ENCODE assay signal across 25 cellular contexts in genomic region chrX:10208281-10208856, GRCh38. TPM values are rescaled to one million over a fixed set of nuclear protein-coding genes. Genes with fewer than 3 reads are reported as not detected.
DNase-seq lines count a peak whose midpoint lies in the region; ATAC-seq, FAIRE-seq and TF ChIP-seq lines count a peak whose summit lies in the region.
"Had no signal": no experiment of that assay in that cellular context is flagged by ENCODE, and none has a peak within 500 bp of the region (broad histone marks: within the 10 kb centered on the region; RNA-seq: fewer than 3 reads in every experiment).

No MANE protein-coding gene starts in this region.

- no peak overlapping the region for H4K5ac ChIP-seq in H1 (ENCODE audit: insufficient read length, low read depth, low read length)

- TF ChIP-seq RAD21 in H1 (IDR thresholded peaks at IDR 0.05 in 1 of 2, conservative IDR thresholded peaks at IDR 0.05 in 1 of 2; ENCODE audit: low read depth in 2 of 2, low read length in 2 of 2) = no peak

- H3K4me1 Mint-ChIP-seq in IgD-negative memory B cell (peaks cover 3 to 7% (median 6%) of the 10 kb centered on the region in 3 donors), naive B cell (peaks cover 12 to 25% (median 18%) of the 10 kb centered on the region in 3 donors)
- no peaks in the 10 kb centered on the region for H3K4me1 Mint-ChIP-seq in activated T-cell treated with anti-CD3 and anti-CD28 coated beads, Interleukin-2, amount 50 U/mL, for 4 hours (ENCODE audit: low read depth)

- H4K91ac ChIP-seq in H1 (replicated peaks; ENCODE audit: insufficient read length, low read length) = no peak overlapping the region

- WGBS in heart left ventricle, 4 donors = 59 to 80% (median 73%) methylated on average over 11 of the region's 11 CpGs
- WGBS in right cardiac atrium = 78% methylated on average over 11 of the region's 11 CpGs
- 96% methylated on average over 11 of the region's 11 CpGs; no CpG with 5 or more reads in 1 of the 2 experiments for WGBS in H1 (ENCODE audit: extremely low coverage in 1 of 2, insufficient coverage in 1 of 2, insufficient read length in 1 of 2, insufficient replicate concordance in 2 of 2, low coverage in 1 of 2, low lambda C conversion rate in 2 of 2, missing lambda C conversion rate in 1 of 2), 2 experiments

- no peak overlapping the region for H3K4me3 ChIP-seq in heart left ventricle
- no peak overlapping the region for H3K4me3 ChIP-seq in right cardiac atrium (ENCODE audit: low read length)
- H3K4me3 ChIP-seq in H1 (ENCODE audit: extremely low read depth in 1 of 4, insufficient read depth in 2 of 4, low read depth in 3 of 4, low read length in 4 of 4) = no peak overlapping the region
- H3K4me3 ChIP-seq: BLaER1 treated with 17β-estradiol and CSF1 and Interleukin-3, amounts not matched to agents 10 nM and 100 nM; K562; PC-9 had no signal

- CTCF ChIA-PET in H1 (lab: Charles Lee; ENCODE audit: partially characterized antibody) = interaction anchor here (1.1 to 2.0 kb wide), 2 partner anchors 18 to 514 kb away, joined by 3 to 5 read pairs; no protein-coding TSS in a partner anchor

- H3K9me3 ChIP-seq in heart left ventricle (no peaks in the 10 kb centered on the region), right cardiac atrium (ENCODE audit: control insufficient read depth, low read length) (no peaks in the 10 kb centered on the region), H1 (ENCODE audit: insufficient read depth in 2 of 2, low read depth in 1 of 2, low read length in 1 of 2) (no peaks in the 10 kb centered on the region)

- H3K9me3 Mint-ChIP-seq in IgD-negative memory B cell = no peaks in the 10 kb centered on the region
- peaks cover 0 to 4% (median 1%) of the 10 kb centered on the region in 7 donors for H3K9me3 Mint-ChIP-seq in naive B cell
- no peaks in the 10 kb centered on the region for H3K9me3 Mint-ChIP-seq in activated T-cell treated with anti-CD3 and anti-CD28 coated beads, Interleukin-2, amount 50 U/mL, for 4 hours
- H3K9me3 Mint-ChIP-seq: CD4-positive, alpha-beta T cell had no signal

- peak; percentile 51 to 85 (median 79) for ATAC-seq in heart left ventricle
- ATAC-seq in right cardiac atrium = no peak
- peak; percentile 72 to 85 for ATAC-seq in naive B cell (ENCODE audit: low read depth in 2 of 2)
- no peak for ATAC-seq in activated T-cell treated with anti-CD3 and anti-CD28 coated beads, Interleukin-2, amount 50 U/mL, for 4 hours
- no peak for ATAC-seq in GM18861 (IDR thresholded peaks at IDR 0.05; ENCODE audit: unreplicated experiment)
- ATAC-seq: HCT116, K562 had no signal

- H3K9ac ChIP-seq in H1 (replicated peaks in 1 of 4; ENCODE audit: extremely low read depth in 1 of 4, low read depth in 3 of 4, low read length in 3 of 4) = no peak overlapping the region
- H3K9ac ChIP-seq: BLaER1 treated with 17β-estradiol and CSF1 and Interleukin-3, amounts not matched to agents 10 nM and 100 nM had no signal

- POLR2A ChIA-PET in H1 (lab: Charles Lee; ENCODE audit: partially characterized antibody) = no interaction called here

- no peak overlapping the region for H2BK5ac ChIP-seq in H1 (ENCODE audit: low read depth, low read length)

- no peak overlapping the region for H2BK120ac ChIP-seq in H1 (replicated peaks; ENCODE audit: low read depth, low read length)

- no peaks in the 10 kb centered on the region for H3K27me3 Mint-ChIP-seq in IgD-negative memory B cell
- no peaks in the 10 kb centered on the region for H3K27me3 Mint-ChIP-seq in naive B cell
- no peaks in the 10 kb centered on the region for H3K27me3 Mint-ChIP-seq in activated T-cell treated with anti-CD3 and anti-CD28 coated beads, Interleukin-2, amount 50 U/mL, for 4 hours (ENCODE audit: low read depth)
- H3K27me3 Mint-ChIP-seq: CD4-positive, alpha-beta T cell had no signal

- H3K4me2 ChIP-seq in H1 (ENCODE audit: insufficient read depth in 1 of 2, low read depth in 2 of 2, low read length in 2 of 2) = no peak overlapping the region
- H3K4me2 ChIP-seq: BLaER1 treated with 17β-estradiol and CSF1 and Interleukin-3, amounts not matched to agents 10 nM and 100 nM; PC-9 had no signal

- H2BK12ac ChIP-seq in H1 (ENCODE audit: low read depth, low read length) = no peak overlapping the region

- DNase-seq in heart left ventricle (peak in 2 of 5 donors; percentile 33 to 49), right cardiac atrium (no peak), H1 (ENCODE audit: low read depth in 1 of 2, low spot score in 2 of 2) (no peak), naive B cell (peak; percentile 53), substantia nigra (lab: John Stamatoyannopoulos, UW) (no peak)
- DNase-seq in activated T-cell treated with anti-CD3 and anti-CD28 coated beads, Interleukin-2, amount 50 U/mL, for 4 hours = no peak
- DNase-seq: CD4-positive, alpha-beta T cell; COR-L47; Kasumi-1; NCI-H1092 treated with DMSO at 0.1 percent for 48 hours; NCI-H1436; NCI-H187 treated with DMSO at 0.1 percent for 48 hours; NCI-H2171 treated with DMSO at 0.1 percent for 48 hours; NCI-H345; NCI-H510A treated with DMSO at 0.1 percent for 48 hours; NCI-H748 treated with DMSO at 0.1 percent for 48 hours; NK-92 treated with Interleukin-12 subunit alpha and Interleukin-12 subunit beta, amount 100 ng/mL, for 24 hours; PC-9 had no signal

- TF ChIP-seq CTCF in heart left ventricle (IDR thresholded peaks at IDR 0.05) (no peak), H1 (IDR thresholded peaks at IDR 0.05; ENCODE audit: control extremely low read depth in 1 of 3, insufficient read depth in 1 of 3, low read depth in 1 of 3, low read length in 3 of 3) (no peak)

- H3K23ac ChIP-seq in H1 (ENCODE audit: insufficient read length) = no peak overlapping the region

- no peak overlapping the region for H2AFZ ChIP-seq in H1 (ENCODE audit: low read length)
- H2AFZ ChIP-seq: PC-9 had no signal

- H3K79me2 ChIP-seq in H1 (ENCODE audit: control insufficient read depth in 1 of 2, insufficient read depth in 2 of 2, low read length in 2 of 2) = no peaks in the 10 kb centered on the region

- intact Hi-C loops in heart left ventricle (cut with DNase I) (loop anchor here in 1 of 10 donors (10.0 kb wide), 1 partner anchor 886 kb away; no protein-coding TSS in a partner anchor), right cardiac atrium (cut with DNase I) (no loop called here)

- H3K56ac ChIP-seq in H1 (replicated peaks; ENCODE audit: insufficient read length, low read depth, low read length) = no peak overlapping the region

- H3K4me3 Mint-ChIP-seq in IgD-negative memory B cell = peak overlapping the region in 1 of 4 donors; percentile 79
- peak overlapping the region in 5 of 8 donors; percentile 43 to 77 (median 46) for H3K4me3 Mint-ChIP-seq in naive B cell
- no peak overlapping the region for H3K4me3 Mint-ChIP-seq in activated T-cell treated with anti-CD3 and anti-CD28 coated beads, Interleukin-2, amount 50 U/mL, for 4 hours
- H3K4me3 Mint-ChIP-seq: CD4-positive, alpha-beta T cell had no signal

- H2AK5ac ChIP-seq in H1 (ENCODE audit: low read depth, low read length) = no peak overlapping the region

- H4K8ac ChIP-seq in H1 (ENCODE audit: extremely low read depth, insufficient read depth, low read length) = peak overlapping the region; percentile 25; the same call in 1 of the 2 replicates

- FAIRE-seq in H1 (lab: Jason Lieb, UNC) = no peak
- FAIRE-seq: A204.1, G401.6, K562 had no signal

- TF ChIP-seq EP300 in H1 (IDR thresholded peaks at IDR 0.05; ENCODE audit: borderline replicate concordance in 1 of 2, low read depth in 2 of 2, low read length in 2 of 2) = no peak

- peaks cover 0 to 1% of the 10 kb centered on the region in 2 experiments for H4K20me1 ChIP-seq in H1 (replicated peaks in 1 of 2; ENCODE audit: control insufficient read depth in 1 of 2, insufficient read depth in 2 of 2, low read length in 2 of 2)

- H3K27ac ChIP-seq in heart left ventricle = no peak overlapping the region
- no peak overlapping the region for H3K27ac ChIP-seq in right cardiac atrium (ENCODE audit: low read length)
- H3K27ac ChIP-seq in H1 (ENCODE audit: low read depth, low read length) = no peak overlapping the region
- H3K27ac ChIP-seq in substantia nigra (ENCODE audit: low read depth, low read length, poor library complexity, severe bottlenecking) = no peak overlapping the region
- H3K27ac ChIP-seq: BLaER1 treated with 17β-estradiol and CSF1 and Interleukin-3, amounts not matched to agents 10 nM and 100 nM; PC-9 had no signal

- H3K27ac Mint-ChIP-seq in IgD-negative memory B cell (peak overlapping the region; percentile 2 to 77 (median 48)), naive B cell (peak overlapping the region; percentile 72 to 97 (median 92))
- H3K27ac Mint-ChIP-seq: CD4-positive, alpha-beta T cell had no signal

- H3K4me1 ChIP-seq in heart left ventricle = no peaks in the 10 kb centered on the region
- no peaks in the 10 kb centered on the region for H3K4me1 ChIP-seq in right cardiac atrium (ENCODE audit: control insufficient read depth, insufficient read depth, low read length)
- no peaks in the 10 kb centered on the region for H3K4me1 ChIP-seq in H1 (replicated peaks in 1 of 4; ENCODE audit: control insufficient read depth in 3 of 4, insufficient read depth in 4 of 4, low read length in 3 of 4)
- H3K4me1 ChIP-seq: BLaER1 treated with 17β-estradiol and CSF1 and Interleukin-3, amounts not matched to agents 10 nM and 100 nM had no signal

- H3K27me3 ChIP-seq in heart left ventricle (no peaks in the 10 kb centered on the region), right cardiac atrium (ENCODE audit: control insufficient read depth, insufficient read depth) (no peaks in the 10 kb centered on the region), H1 (replicated peaks in 1 of 4; ENCODE audit: control insufficient read depth in 3 of 4, extremely low read depth in 1 of 4, insufficient read depth in 3 of 4, low read length in 3 of 4) (no peaks in the 10 kb centered on the region)

- H2BK15ac ChIP-seq in H1 (ENCODE audit: low read length) = no peak overlapping the region

- H2BK20ac ChIP-seq in H1 (ENCODE audit: low read length) = no peak overlapping the region

- H3K4ac ChIP-seq in H1 (replicated peaks; ENCODE audit: insufficient read length, low read depth, low read length) = no peak overlapping the region

- no peak overlapping the region for H3K14ac ChIP-seq in H1 (ENCODE audit: insufficient read length)

- H3K79me1 ChIP-seq in H1 (ENCODE audit: low read depth, low read length) = no peaks in the 10 kb centered on the region

- TF ChIP-seq POLR2A in heart left ventricle (IDR thresholded peaks at IDR 0.05) (no peak), H1 (IDR thresholded peaks at IDR 0.05; ENCODE audit: control extremely low read depth in 1 of 2, low read depth in 2 of 2, low read length in 2 of 2) (no peak)

- H3K23me2 ChIP-seq in H1 (ENCODE audit: low read depth, low read length) = no peaks in the 10 kb centered on the region

- no peak overlapping the region for H3K18ac ChIP-seq in H1 (ENCODE audit: extremely low read depth, low read length)

- H3K36me3 ChIP-seq in heart left ventricle (peaks cover 0 to 13% (median 3%) of the 10 kb centered on the region in 9 donors), H1 (ENCODE audit: control insufficient read depth in 2 of 4, insufficient read depth in 4 of 4, low read length in 3 of 4) (peaks cover 0 to 1% (median 0%) of the 10 kb centered on the region in 4 experiments; a peak in 1 of 8 replicates)
- H3K36me3 ChIP-seq: BLaER1 treated with 17β-estradiol and CSF1 and Interleukin-3, amounts not matched to agents 10 nM and 100 nM had no signal

- H3K36me3 Mint-ChIP-seq in IgD-negative memory B cell (peaks cover 7% of the 10 kb centered on the region), naive B cell (peaks cover 16 to 23% of the 10 kb centered on the region in 2 donors)
- H3K36me3 Mint-ChIP-seq in activated T-cell treated with anti-CD3 and anti-CD28 coated beads, Interleukin-2, amount 50 U/mL, for 4 hours (ENCODE audit: insufficient read depth) = no peaks in the 10 kb centered on the region

RNA-seq across cellular contexts. Expression of gene CLCN4, which starts 51.6 kb away (rescaled TPM):
- total RNA-seq in heart left ventricle (10 to 100 TPM; 20.3 to 39.0 (median 29.8) TPM), right cardiac atrium (10 to 100 TPM; 27.0 to 34.9 (median 30.7) TPM)
- polyA plus RNA-seq in heart left ventricle (1 to 10 TPM; 6.4 to 8.2 TPM), right cardiac atrium (11.0 TPM), IgD-negative memory B cell (5.1 TPM), H1 (2011; rRNA removed) (3.3 and 3.6 TPM in 2 replicates), naive B cell (ENCODE audit: low read depth in 6 of 6) (10 to 100 TPM; 10.1 to 46.1 (median 28.8) TPM)
- 7.5 and 11.2 TPM in 2 replicates for total RNA-seq in H1 (2021; fragmentation: NEBNext Ultra II Directional; extraction: Animal tissue kit (Norgen Biotek cat#: 25700))
- 3.0 TPM for polyA plus RNA-seq in H1 (2011; cell fraction: cytosol; rRNA removed)
- 5.1 TPM for polyA plus RNA-seq in H1 (2011; cell fraction: nucleus; rRNA removed)
- 3.2 to 4.4 TPM (median 3.9 TPM) in 4 replicates for polyA plus RNA-seq in H1 (2012, experiment 1 of 2)
- polyA plus RNA-seq in H1 (2012, experiment 2 of 2) = 1.3 TPM
- polyA plus RNA-seq in H1 (2013, experiment 1 of 2) = 4.3 TPM
- polyA plus RNA-seq in H1 (2013, experiment 2 of 2) = 5.0 TPM
- 10.2 and 15.0 TPM in 2 replicates for polyA minus RNA-seq in H1 (2011; rRNA and poly(A)+ RNA removed)
- 5.1 TPM for polyA minus RNA-seq in H1 (2011; cell fraction: cytosol; rRNA and poly(A)+ RNA removed)
- 4.3 TPM for polyA minus RNA-seq in H1 (2011; cell fraction: nucleus; rRNA and poly(A)+ RNA removed)
- under 1 TPM; 0.05 to 0.35 (median 0.08) TPM for total RNA-seq in activated T-cell treated with anti-CD3 and anti-CD28 coated beads, Interleukin-2, amount 50 U/mL, for 4 hours
- total RNA-seq: CD4-positive, alpha-beta T cell had no signal

Comparison
In these comparisons a context has a peak if more than half of its experiments do, and no peak if none do; other contexts are left out.
1. ATAC-seq: peak in heart left ventricle (4 of 4) and naive B cell (2 of 2); none in right cardiac atrium (0 of 2), activated T-cell treated with anti-CD3 and anti-CD28 coated beads, Interleukin-2, amount 50 U/mL, for 4 hours (0 of 2) and GM18861 (single experiment).